In genomic region chr6:90098025-90098474, GRCh38 we compare ENCODE assay signal across 8 cellular contexts.
DNase-seq lines count a peak whose midpoint lies in the region; ATAC-seq lines count a peak whose summit lies in the region.

No MANE protein-coding gene starts in this region.

- CTCF ChIA-PET in activated CD4-positive, alpha-beta T cell treated with anti-CD3 and anti-CD28 coated beads, Interleukin-2, amount 10 ng/mL, durations not matched to agents 7 days and 5 days (lab: Charles Lee): interaction anchor here (1.2 to 1.4 kb wide), 2 partner anchors 11 to 15 kb away, joined by 3 to 4 read pairs; no protein-coding TSS in a partner anchor
- CTCF ChIA-PET in activated CD8-positive, alpha-beta T cell treated with anti-CD3 and anti-CD28 coated beads, Interleukin-2, amount 10 ng/mL, durations not matched to agents 7 days and 5 days (lab: Charles Lee): interaction anchor here (0.7 to 2.8 kb wide), 10 partner anchors 9 to 190 kb away, joined by 3 to 14 read pairs (median 4); no protein-coding TSS in a partner anchor

- H3K36me3 Mint-ChIP-seq in activated CD4-positive, alpha-beta T cell treated with anti-CD3 and anti-CD28 coated beads, Interleukin-2, amount 10 ng/mL, durations not matched to agents 7 days and 5 days (ENCODE audit: low read depth): peaks cover 40% of the 10 kb centered on the region
- H3K36me3 Mint-ChIP-seq in activated CD8-positive, alpha-beta T cell treated with anti-CD3 and anti-CD28 coated beads, Interleukin-2, amount 10 ng/mL, durations not matched to agents 7 days and 5 days (ENCODE audit: low read depth): peaks cover 42% of the 10 kb centered on the region

- H3K4me3 Mint-ChIP-seq in activated CD4-positive, alpha-beta T cell treated with anti-CD3 and anti-CD28 coated beads, Interleukin-2, amount 10 ng/mL, durations not matched to agents 7 days and 5 days: no peak overlapping the region
- peak overlapping the region; percentile 6 for H3K4me3 Mint-ChIP-seq in activated CD8-positive, alpha-beta T cell treated with anti-CD3 and anti-CD28 coated beads, Interleukin-2, amount 10 ng/mL, durations not matched to agents 7 days and 5 days
- peak overlapping the region; percentile 49 to 71 for H3K4me3 Mint-ChIP-seq in stimulated activated naive CD8-positive, alpha-beta T cell treated with anti-CD3 and anti-CD28 coated beads, Interleukin-15, amount 100 ng/mL, for 72 hours

- peaks cover 79% of the 10 kb centered on the region for H3K4me1 Mint-ChIP-seq in activated CD4-positive, alpha-beta T cell treated with anti-CD3 and anti-CD28 coated beads, Interleukin-2, amount 10 ng/mL, durations not matched to agents 7 days and 5 days
- H3K4me1 Mint-ChIP-seq in activated CD8-positive, alpha-beta T cell treated with anti-CD3 and anti-CD28 coated beads, Interleukin-2, amount 10 ng/mL, durations not matched to agents 7 days and 5 days (ENCODE audit: low read depth): peaks cover 81% of the 10 kb centered on the region
- H3K4me1 Mint-ChIP-seq in stimulated activated naive CD8-positive, alpha-beta T cell treated with anti-CD3 and anti-CD28 coated beads, Interleukin-15, amount 100 ng/mL, for 72 hours: peaks cover 96% of the 10 kb centered on the region

- no peaks in the 10 kb centered on the region for H3K27me3 Mint-ChIP-seq in activated CD4-positive, alpha-beta T cell treated with anti-CD3 and anti-CD28 coated beads, Interleukin-2, amount 10 ng/mL, durations not matched to agents 7 days and 5 days
- no peaks in the 10 kb centered on the region for H3K27me3 Mint-ChIP-seq in activated CD8-positive, alpha-beta T cell treated with anti-CD3 and anti-CD28 coated beads, Interleukin-2, amount 10 ng/mL, durations not matched to agents 7 days and 5 days (ENCODE audit: low read depth)
- H3K27me3 Mint-ChIP-seq in stimulated activated naive CD8-positive, alpha-beta T cell treated with anti-CD3 and anti-CD28 coated beads, Interleukin-15, amount 100 ng/mL, for 72 hours: no peaks in the 10 kb centered on the region

- peak; percentile 29 for ATAC-seq in activated CD8-positive, alpha-beta T cell treated with anti-CD3 and anti-CD28 coated beads, Interleukin-2, amount 10 ng/mL, durations not matched to agents 7 days and 5 days
- ATAC-seq in stimulated activated naive CD8-positive, alpha-beta T cell treated with anti-CD3 and anti-CD28 coated beads, Interleukin-15, amount 100 ng/mL, for 72 hours: peak; percentile 64
- no peak for ATAC-seq in GM18867 (IDR thresholded peaks at IDR 0.05; ENCODE audit: unreplicated experiment)

- DNase-seq in activated CD4-positive, alpha-beta T cell treated with anti-CD3 and anti-CD28 coated beads, Interleukin-2, amount 10 ng/mL, durations not matched to agents 7 days and 5 days: no peak
- no peak for DNase-seq in activated CD4-positive, alpha-beta T cell treated with anti-CD3 and anti-CD28 coated beads, Interleukin-2, amount 50 U/mL, for 48 hours
- peak; percentile 57 for DNase-seq in activated CD8-positive, alpha-beta T cell treated with anti-CD3 and anti-CD28 coated beads, Interleukin-2, amount 10 ng/mL, durations not matched to agents 7 days and 5 days
- DNase-seq in inferior parietal cortex (ENCODE audit: extremely low spot score): peak; percentile 76
- DNase-seq in stimulated activated naive CD8-positive, alpha-beta T cell treated with anti-CD3 and anti-CD28 coated beads, Interleukin-15, amount 100 ng/mL, for 72 hours: no peak
- no peak for DNase-seq in stimulated activated CD4-positive, alpha-beta T cell treated with anti-CD3 and anti-CD28 coated beads, Interleukin-2, amount 100 ng/mL, for 48 hours
- no peak for DNase-seq in NCI-H524 treated with DMSO at 0.1 percent for 48 hours (lab: John Stamatoyannopoulos, UW)

- peak overlapping the region; percentile 32 for H3K27ac Mint-ChIP-seq in activated CD4-positive, alpha-beta T cell treated with anti-CD3 and anti-CD28 coated beads, Interleukin-2, amount 10 ng/mL, durations not matched to agents 7 days and 5 days
- peak overlapping the region; percentile 77 for H3K27ac Mint-ChIP-seq in activated CD8-positive, alpha-beta T cell treated with anti-CD3 and anti-CD28 coated beads, Interleukin-2, amount 10 ng/mL, durations not matched to agents 7 days and 5 days
- H3K27ac Mint-ChIP-seq in stimulated activated naive CD8-positive, alpha-beta T cell treated with anti-CD3 and anti-CD28 coated beads, Interleukin-15, amount 100 ng/mL, for 72 hours: peak overlapping the region; percentile 31 to 91

- POLR2A ChIA-PET in activated CD4-positive, alpha-beta T cell treated with anti-CD3 and anti-CD28 coated beads, Interleukin-2, amount 10 ng/mL, durations not matched to agents 7 days and 5 days (lab: Charles Lee): no interaction called here
- POLR2A ChIA-PET in activated CD8-positive, alpha-beta T cell treated with anti-CD3 and anti-CD28 coated beads, Interleukin-2, amount 10 ng/mL, durations not matched to agents 7 days and 5 days (lab: Charles Lee): interaction anchor here (0.6 to 1.7 kb wide), 5 partner anchors 14 to 117 kb away, joined by 3 to 5 read pairs (median 4); no protein-coding TSS in a partner anchor

- peaks cover 16% of the 10 kb centered on the region for H3K9me3 Mint-ChIP-seq in activated CD4-positive, alpha-beta T cell treated with anti-CD3 and anti-CD28 coated beads, Interleukin-2, amount 10 ng/mL, durations not matched to agents 7 days and 5 days
- H3K9me3 Mint-ChIP-seq in activated CD8-positive, alpha-beta T cell treated with anti-CD3 and anti-CD28 coated beads, Interleukin-2, amount 10 ng/mL, durations not matched to agents 7 days and 5 days (ENCODE audit: insufficient read depth): peaks cover 6% of the 10 kb centered on the region
- peaks cover 0 to 5% of the 10 kb centered on the region in 2 donors for H3K9me3 Mint-ChIP-seq in stimulated activated naive CD8-positive, alpha-beta T cell treated with anti-CD3 and anti-CD28 coated beads, Interleukin-15, amount 100 ng/mL, for 72 hours

Comparison
In these comparisons a context has a peak if more than half of its experiments do, and no peak if none do; other contexts are left out.
1. DNase-seq: peak in activated CD8-positive, alpha-beta T cell treated with anti-CD3 and anti-CD28 coated beads, Interleukin-2, amount 10 ng/mL, durations not matched to agents 7 days and 5 days (single experiment) and inferior parietal cortex (single experiment); none in activated CD4-positive, alpha-beta T cell treated with anti-CD3 and anti-CD28 coated beads, Interleukin-2, amount 10 ng/mL, durations not matched to agents 7 days and 5 days (single experiment), activated CD4-positive, alpha-beta T cell treated with anti-CD3 and anti-CD28 coated beads, Interleukin-2, amount 50 U/mL, for 48 hours (0 of 2), stimulated activated naive CD8-positive, alpha-beta T cell treated with anti-CD3 and anti-CD28 coated beads, Interleukin-15, amount 100 ng/mL, for 72 hours (0 of 2), stimulated activated CD4-positive, alpha-beta T cell treated with anti-CD3 and anti-CD28 coated beads, Interleukin-2, amount 100 ng/mL, for 48 hours (0 of 2) and NCI-H524 treated with DMSO at 0.1 percent for 48 hours (single experiment).
2. Peak in every context shown above with its lines, with median percentiles within 50 percentile points of each other: H3K27ac Mint-ChIP-seq.